8 cellular contexts compared by ENCODE assay signal in the genomic region with DNA sequence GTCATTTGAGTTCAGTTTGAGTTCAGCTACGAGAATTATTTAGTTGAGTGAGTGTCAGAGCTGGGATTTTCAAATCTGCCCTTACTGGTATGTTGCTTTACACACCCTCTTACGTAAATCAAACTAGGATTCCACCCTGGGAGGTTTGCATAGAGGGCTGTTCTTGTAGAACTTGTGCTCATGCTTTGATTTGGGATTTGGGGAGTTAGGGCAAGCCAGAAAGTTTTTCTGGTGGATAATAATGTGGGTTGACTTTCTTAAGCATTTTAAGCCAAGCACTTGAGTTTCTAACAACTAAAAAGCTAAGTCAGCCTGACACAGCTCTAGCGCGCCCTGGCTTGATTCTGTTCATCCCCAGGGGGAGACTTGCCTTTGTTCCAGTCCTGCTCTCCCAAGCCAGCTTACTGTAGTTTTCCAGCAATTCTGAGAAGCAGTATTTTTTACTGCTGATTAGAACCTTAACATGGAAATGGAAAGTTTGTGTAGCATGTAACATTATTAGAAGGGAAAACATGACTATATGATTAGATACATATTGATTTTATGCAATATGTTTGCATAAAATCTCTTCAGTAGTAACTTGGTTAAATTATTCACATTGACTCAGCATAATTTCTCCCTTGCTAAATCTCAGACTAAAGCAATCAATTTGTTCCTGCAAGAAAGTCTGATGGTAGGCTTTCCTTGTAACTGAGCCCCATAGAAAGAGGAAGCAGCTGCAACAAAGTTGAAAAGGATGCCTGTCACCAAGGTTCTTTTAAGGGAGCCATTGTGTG. TPM values are rescaled to one million over a fixed set of nuclear protein-coding genes. Genes with fewer than 3 reads are reported as not detected.
A peak's percentile ranks its signal among the peaks of the same experiment; 100 is the strongest.
DNase-seq lines count a peak whose midpoint lies in the region; ATAC-seq and TF ChIP-seq lines count a peak whose summit lies in the region.

No MANE protein-coding gene starts in this region.

- H3K9me3 ChIP-seq in upper lobe of right lung: no peaks in the 10 kb centered on the region

- DNase-seq in EL (peak; percentile 29), NCI-H460 (ENCODE audit: extremely low read depth, low read depth) (peak; percentile 65), dedifferentiated amniotic fluid mesenchymal stem cell (ENCODE audit: extremely low spot score) (peak; percentile 45), memory B cell (ENCODE audit: low spot score in 2 of 2) (peak in 1 of 2 donors; percentile 18), upper lobe of right lung (no peak), HK-2 (ENCODE audit: unreplicated experiment) (no peak)

- H3K4me3 ChIP-seq in upper lobe of right lung: peak overlapping the region; percentile 32

- peaks cover 10% of the 10 kb centered on the region for H3K4me1 ChIP-seq in upper lobe of right lung

- no peaks in the 10 kb centered on the region for H3K36me3 ChIP-seq in upper lobe of right lung

- H3K4me3 Mint-ChIP-seq in memory B cell: no peak overlapping the region

- H3K4me1 Mint-ChIP-seq in memory B cell: no peaks in the 10 kb centered on the region

- TF ChIP-seq CTCF in upper lobe of right lung (IDR thresholded peaks at IDR 0.05): no peak

- H3K27me3 ChIP-seq in upper lobe of right lung: no peaks in the 10 kb centered on the region

- ATAC-seq in memory B cell (ENCODE audit: low read depth): peak; percentile 90
- ATAC-seq in upper lobe of right lung: peak; percentile 84
- ATAC-seq in GM21529 (IDR thresholded peaks at IDR 0.05; ENCODE audit: unreplicated experiment): no peak
- ATAC-seq in HG02970 (IDR thresholded peaks at IDR 0.05; ENCODE audit: low FRiP score, unreplicated experiment): no peak

- H3K27ac ChIP-seq in upper lobe of right lung: peak overlapping the region; percentile 82

- H3K9me3 Mint-ChIP-seq in memory B cell: no peaks in the 10 kb centered on the region

- H3K36me3 Mint-ChIP-seq in memory B cell: peaks cover 4% of the 10 kb centered on the region

- intact Hi-C loops in upper lobe of right lung (cut with DNase I): no loop called here

- H3K27me3 Mint-ChIP-seq in memory B cell: no peaks in the 10 kb centered on the region

- H3K27ac Mint-ChIP-seq in memory B cell: peak overlapping the region; percentile 20

RNA-seq across cellular contexts. Expression of a gene that starts 11.1 kb away (rescaled TPM):
- total RNA-seq in NCI-H460 (2014; rRNA removed; shearing (Covaris generic)): 439 and 614 TPM in 2 replicates
- 503 and 518 TPM in 2 replicates for polyA plus RNA-seq in NCI-H460 (2014; cell fraction: nucleus; rRNA removed)
- 166 TPM for total RNA-seq in upper lobe of right lung

RNA-seq across cellular contexts. Expression of a gene that starts 42.4 kb away (rescaled TPM):
- total RNA-seq in NCI-H460 (2014; rRNA removed; shearing (Covaris generic)): 22.3 and 26.8 TPM in 2 replicates
- polyA plus RNA-seq in NCI-H460 (2014; cell fraction: nucleus; rRNA removed): 10.0 and 13.3 TPM in 2 replicates
- 10.2 TPM for total RNA-seq in upper lobe of right lung

Comparison
In these comparisons a context has a peak if more than half of its experiments do, and no peak if none do; other contexts are left out.
1. DNase-seq: peak in EL (single experiment), NCI-H460 (single experiment) and dedifferentiated amniotic fluid mesenchymal stem cell (single experiment); none in upper lobe of right lung (single experiment) and HK-2 (single experiment).
2. ATAC-seq: peak in memory B cell (single experiment) and upper lobe of right lung (single experiment); none in GM21529 (single experiment) and HG02970 (single experiment).